ENCODE assay signal across 25 cellular contexts in the genomic region with DNA sequence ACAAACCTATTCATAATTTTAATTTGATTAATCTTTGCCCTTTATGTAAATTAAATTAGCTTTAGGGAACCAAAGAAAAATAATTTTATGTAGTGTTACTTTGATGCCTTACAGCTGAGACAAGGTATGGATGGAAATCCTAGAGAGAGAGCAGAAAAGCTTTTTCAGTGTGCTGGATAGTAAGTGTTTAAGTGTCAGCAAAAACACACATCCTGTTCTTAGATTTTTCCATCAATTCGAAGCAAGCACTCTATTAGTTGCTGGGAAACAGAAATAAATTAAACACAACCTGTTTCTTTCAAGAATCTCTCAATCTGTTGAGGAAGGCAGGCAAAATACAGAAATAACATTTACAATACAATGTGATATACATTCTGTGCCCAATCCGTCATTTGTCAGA.
"Had no signal": no experiment of that assay in that cellular context is flagged by ENCODE, and none has a peak within 500 bp of the region (broad histone marks: within the 10 kb centered on the region; RNA-seq: fewer than 3 reads in every experiment).

No MANE protein-coding gene starts in this region.

- FAIRE-seq: kidney had no signal

- DNase-seq: dorsolateral prefrontal cortex; effector CD4-positive, alpha-beta T cell; endodermal cell; foreskin fibroblast; gastrocnemius medialis; head of caudate nucleus; kidney; left lung; midbrain; naive thymus-derived CD4-positive, alpha-beta T cell; nephron progenitor cell; occipital lobe; ovary; posterior cingulate gyrus; psoas muscle; right cardiac atrium; sigmoid colon; stimulated activated CD4-positive, alpha-beta T cell treated with anti-CD3 and anti-CD28 coated beads, Interleukin-2, amount 100 ng/mL, for 24 hours; stimulated activated CD4-positive, alpha-beta T cell treated with anti-CD3 and anti-CD28 coated beads, Interleukin-4, amount 100 ng/mL, for 24 hours; stimulated activated naive CD4-positive, alpha-beta T cell treated with Interleukin-2 at 50 U/mL for 16 hours; stomach; thyroid gland; trophoblast cell had no signal

- ATAC-seq: esophagus mucosa; gastrocnemius medialis; left lung; naive thymus-derived CD4-positive, alpha-beta T cell; psoas muscle; right cardiac atrium; stimulated activated effector memory CD8-positive, alpha-beta T cell treated with anti-CD3 and anti-CD28 coated beads, Interleukin-12 subunit alpha, Interleukin-12 subunit beta, amount 100 ng/mL, for 72 hours had no signal
